Comparison of ENCODE assay signal across 12 cellular contexts in genomic region chr10:4407783-4408182, GRCh38.
DNase-seq lines count a peak whose midpoint lies in the region; ATAC-seq and TF ChIP-seq lines count a peak whose summit lies in the region.
"Had no signal": no experiment of that assay in that cellular context is flagged by ENCODE, and none has a peak within 500 bp of the region (broad histone marks: within the 10 kb centered on the region; RNA-seq: fewer than 3 reads in every experiment).

No MANE protein-coding gene starts in this region.

- H3K9me2 ChIP-seq in GM23248 (ENCODE audit: insufficient read depth) = no peaks in the 10 kb centered on the region

- in situ Hi-C loops in GM23248 (cut with MboI) (no loop called here), T47D (cut with HindIII; ENCODE audit: low pct_unique_long_range_greater_than_20kb, low sequenced_read_pairs) (no loop called here)

- no peak overlapping the region for H3K9ac ChIP-seq in GM23248

- H3F3A ChIP-seq in GM23248 (ENCODE audit: insufficient read depth) = no peaks in the 10 kb centered on the region

- H3K4me2 ChIP-seq in GM23248 (ENCODE audit: unreplicated experiment) (no peak overlapping the region), osteoblast (ENCODE audit: insufficient read depth, low read length) (no peak overlapping the region)

- H3K9me3 ChIP-seq in GM23248 (ENCODE audit: low read depth) (no peaks in the 10 kb centered on the region), osteoblast (ENCODE audit: low read depth, low read length) (no peaks in the 10 kb centered on the region)
- H3K9me3 ChIP-seq: Peyer's patch, uterus had no signal

- H2AFZ ChIP-seq in GM23248 (peak overlapping the region; percentile 59), osteoblast (ENCODE audit: low read length) (peak overlapping the region; percentile 20)

- H3K27me3 ChIP-seq in GM23248 (replicated peaks; ENCODE audit: insufficient read depth) (no peaks in the 10 kb centered on the region), osteoblast (ENCODE audit: insufficient read depth, low read length) (no peaks in the 10 kb centered on the region)
- H3K27me3 ChIP-seq: Peyer's patch, uterus had no signal

- DNase-seq in GM23248 (peak; percentile 71), NCI-H460 (ENCODE audit: extremely low read depth, low read depth) (peak; percentile 36), T47D (ENCODE audit: low read depth in 1 of 2, low spot score in 1 of 2) (peak; percentile 10 to 80), osteoblast (ENCODE audit: insufficient read length, low spot score, missing footprints) (peak; percentile 10), GDM1 (lab: John Stamatoyannopoulos, UW) (no peak)
- no peak for DNase-seq in activated CD4-positive, alpha-beta T cell treated with anti-CD3 and anti-CD28 coated beads for 1 hour
- DNase-seq: activated CD4-positive, alpha-beta T cell treated with anti-CD3 and anti-CD28 coated beads for 4 hours; NCI-H1436; Peyer's patch; uterus had no signal

- H3K36me3 ChIP-seq in GM23248 (ENCODE audit: low read depth) = no peaks in the 10 kb centered on the region
- no peaks in the 10 kb centered on the region for H3K36me3 ChIP-seq in osteoblast (ENCODE audit: insufficient read depth, low read length)
- H3K36me3 ChIP-seq: Peyer's patch, uterus had no signal

- H3K27ac ChIP-seq in GM23248 (peak overlapping the region; percentile 35), osteoblast (ENCODE audit: low read depth, low read length) (peak overlapping the region; percentile 47)
- H3K27ac ChIP-seq: Peyer's patch, uterus had no signal

- ATAC-seq in GM21825 (IDR thresholded peaks at IDR 0.05; ENCODE audit: unreplicated experiment) = no peak
- ATAC-seq: activated naive CD4-positive, alpha-beta T cell treated with anti-CD3 and anti-CD28 coated beads, Interleukin-2, amount 50 U/mL, for 72 hours had no signal

- H3K4me3 ChIP-seq in GM23248 (no peak overlapping the region), osteoblast (ENCODE audit: insufficient read depth, low read length) (no peak overlapping the region)
- H3K4me3 ChIP-seq: Peyer's patch, uterus had no signal

- no peak for TF ChIP-seq CTCF in osteoblast (IDR thresholded peaks at IDR 0.05; ENCODE audit: extremely low read depth, low read depth, low read length)

- H3K4me1 ChIP-seq in GM23248 (ENCODE audit: insufficient read depth) = peaks cover 13% of the 10 kb centered on the region
- peaks cover 10% of the 10 kb centered on the region for H3K4me1 ChIP-seq in osteoblast (ENCODE audit: insufficient read depth, low read length)
- H3K4me1 ChIP-seq: Peyer's patch, uterus had no signal

- H4K20me1 ChIP-seq in GM23248 (ENCODE audit: insufficient read depth) (no peaks in the 10 kb centered on the region), osteoblast (ENCODE audit: insufficient read depth, low read length) (no peaks in the 10 kb centered on the region)

- H3K79me2 ChIP-seq in GM23248 (ENCODE audit: insufficient read depth) (no peaks in the 10 kb centered on the region), osteoblast (ENCODE audit: insufficient read depth, low read length) (no peaks in the 10 kb centered on the region)

- WGBS in GM23248 (ENCODE audit: low coverage in 1 of 2, low lambda C conversion rate in 2 of 2, missing lambda C conversion rate in 2 of 2), 2 experiments = 0 to 6% methylated on average over 1 of the region's 1 CpG

Comparison
In these comparisons a context has a peak if more than half of its experiments do, and no peak if none do; other contexts are left out.
1. DNase-seq: peak in GM23248 (single experiment), NCI-H460 (single experiment), T47D (2 of 2) and osteoblast (single experiment); none in activated CD4-positive, alpha-beta T cell treated with anti-CD3 and anti-CD28 coated beads for 1 hour (single experiment) and GDM1 (single experiment).